ENCODE assay signal across 22 cellular contexts in genomic region chr12:22865822-22866221, GRCh38.
"Had no signal": no experiment of that assay in that cellular context is flagged by ENCODE, and none has a peak within 500 bp of the region (broad histone marks: within the 10 kb centered on the region; RNA-seq: fewer than 3 reads in every experiment).

No MANE protein-coding gene starts in this region.

- H3K4me3 ChIP-seq: SJSA1, SK-N-MC had no signal

- DNase-seq: KBM-7, MV-4-11, NCI-H1048, NCI-H1105 treated with DMSO at 0.1 percent for 48 hours, NCI-H1417 treated with DMSO at 0.1 percent for 48 hours, NCI-H146, NCI-H1694 treated with DMSO at 0.1 percent for 48 hours, NCI-H1930, NCI-H2081, NCI-H2171, NCI-H226, NCI-H446, NCI-H510A, NCI-H524 treated with DMSO at 0.1 percent for 48 hours, NCI-H69, NCI-H774, Right ventricle myocardium superior, RPMI8226, SIG-M5 had no signal

- H3K27me3 ChIP-seq: SJSA1 had no signal

- FAIRE-seq: RCC 7860 had no signal

- H3K4me1 ChIP-seq: SJSA1 had no signal

- H3K9me3 ChIP-seq: SJSA1 had no signal

- H3K36me3 ChIP-seq: SJSA1 had no signal

- H3K27ac ChIP-seq: SJSA1, SK-N-MC had no signal
